In the genomic region with DNA sequence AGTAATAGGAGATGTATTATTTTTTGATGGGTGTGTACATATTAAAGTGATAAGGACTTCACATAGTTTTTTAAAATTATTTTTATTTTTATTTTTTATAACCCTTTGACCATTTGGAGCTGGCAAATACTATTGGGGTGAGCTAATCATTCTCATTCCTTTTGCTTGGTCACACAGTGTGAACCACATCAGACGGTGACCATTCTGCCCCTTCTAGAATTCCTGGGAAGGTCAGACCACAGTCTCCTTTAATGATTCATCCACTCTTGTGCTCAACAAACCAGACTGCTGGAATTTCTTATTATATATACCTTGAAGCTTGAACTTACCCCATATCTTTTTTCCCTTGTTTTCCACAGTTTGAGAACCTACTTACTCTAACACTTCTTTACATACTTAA, we compare ENCODE assay signal across 10 cellular contexts. TPM values are rescaled to one million over a fixed set of nuclear protein-coding genes. Genes with fewer than 3 reads are reported as not detected.
DNase-seq lines count a peak whose midpoint lies in the region; ATAC-seq and TF ChIP-seq lines count a peak whose summit lies in the region.
"Had no signal": no experiment of that assay in that cellular context is flagged by ENCODE, and none has a peak within 500 bp of the region (broad histone marks: within the 10 kb centered on the region; RNA-seq: fewer than 3 reads in every experiment).

No MANE protein-coding gene starts in this region.

- no peak overlapping the region for H3K4me3 ChIP-seq in MG63
- H3K4me3 ChIP-seq in esophagus squamous epithelium: no peak overlapping the region

- intact Hi-C loops in esophagus squamous epithelium (cut with DNase I): no loop called here

- H3K36me3 ChIP-seq in MG63 (no peaks in the 10 kb centered on the region), esophagus squamous epithelium (no peaks in the 10 kb centered on the region)

- no peak for ATAC-seq in HG03039 (IDR thresholded peaks at IDR 0.05; ENCODE audit: unreplicated experiment)

- no peak for TF ChIP-seq POLR2A in esophagus squamous epithelium (IDR thresholded peaks at IDR 0.05)

- WGBS in esophagus squamous epithelium, 2 donors: 63 to 77% methylated on average over 1 of the region's 1 CpG

- H3K27ac ChIP-seq in esophagus squamous epithelium (no peak overlapping the region), substantia nigra (ENCODE audit: low read depth, low read length, poor library complexity, severe bottlenecking) (no peak overlapping the region)

- no peak for TF ChIP-seq CTCF in esophagus squamous epithelium (IDR thresholded peaks at IDR 0.05)

- in situ Hi-C loops in Caki2 (cut with HindIII; ENCODE audit: low pct_unique_long_range_greater_than_20kb, low sequenced_read_pairs): no loop called here

- peak; percentile 79 for DNase-seq in Caki2 (ENCODE audit: low read depth)
- peak; percentile 45 for DNase-seq in MG63
- DNase-seq in dedifferentiated amniotic fluid mesenchymal stem cell (ENCODE audit: extremely low spot score): peak; percentile 50
- peak; percentile 95 for DNase-seq in myocyte (ENCODE audit: low read depth)
- no peak for DNase-seq in ecto neural progenitor cell (ENCODE audit: low spot score)
- DNase-seq in esophagus squamous epithelium (lab: John Stamatoyannopoulos, UW): no peak
- DNase-seq in substantia nigra (lab: John Stamatoyannopoulos, UW): no peak
- DNase-seq: CD4-positive, alpha-beta memory T cell; NCI-H187 had no signal

- no peaks in the 10 kb centered on the region for H3K9me3 ChIP-seq in MG63
- H3K9me3 ChIP-seq in esophagus squamous epithelium: no peaks in the 10 kb centered on the region

- H3K27me3 ChIP-seq in MG63 (no peaks in the 10 kb centered on the region), esophagus squamous epithelium (no peaks in the 10 kb centered on the region)

- no peaks in the 10 kb centered on the region for H3K4me1 ChIP-seq in esophagus squamous epithelium

RNA-seq across cellular contexts. Expression of a gene that starts 23.9 kb away (rescaled TPM):
- not detected in 2 replicates for total RNA-seq in Caki2 (2014; rRNA removed; shearing (Covaris generic); ENCODE audit: low replicate concordance)
- total RNA-seq in MG63 (2014; rRNA removed; shearing (Covaris generic); ENCODE audit: low replicate concordance): not detected in 2 replicates
- total RNA-seq in myocyte (not detected in 2 replicates), esophagus squamous epithelium (not detected)
- polyA plus RNA-seq in myocyte (2012): not detected
- total RNA-seq: CD4-positive, alpha-beta memory T cell had no signal
- polyA plus RNA-seq: CD4-positive, alpha-beta memory T cell had no signal

Comparison
In these comparisons a context has a peak if more than half of its experiments do, and no peak if none do; other contexts are left out.
1. DNase-seq: peak in Caki2 (single experiment), MG63 (single experiment), dedifferentiated amniotic fluid mesenchymal stem cell (single experiment) and myocyte (single experiment); none in ecto neural progenitor cell (single experiment), esophagus squamous epithelium (single experiment) and substantia nigra (0 of 49).